Comparison of ENCODE assay signal across 19 cellular contexts in genomic region chr10:19749185-19749729, GRCh38.
DNase-seq lines count a peak whose midpoint lies in the region; TF ChIP-seq lines count a peak whose summit lies in the region.
"Had no signal": no experiment of that assay in that cellular context is flagged by ENCODE, and none has a peak within 500 bp of the region (broad histone marks: within the 10 kb centered on the region; RNA-seq: fewer than 3 reads in every experiment).

No MANE protein-coding gene starts in this region.

- no peaks in the 10 kb centered on the region for H3K36me3 ChIP-seq in hepatocyte (replicated peaks; ENCODE audit: insufficient read depth, low read depth)

- no peaks in the 10 kb centered on the region for H3K4me1 Mint-ChIP-seq in dendritic cell treated with granulocyte-macrophage colony-stimulating factor and Interleukin-4, amounts not matched to agents 40 ng/mL and 50 ng/mL, for 4 days (ENCODE audit: low read depth)
- no peaks in the 10 kb centered on the region for H3K4me1 Mint-ChIP-seq in activated CD4-positive, alpha-beta T cell treated with anti-CD3 and anti-CD28 coated beads, Interleukin-2, amount 10 ng/mL, durations not matched to agents 24 days and 14 days
- H3K4me1 Mint-ChIP-seq: activated T-helper 17 cell treated with anti-CD3 and anti-CD28 coated beads, Interleukin-2, amount 50 U/mL, for 72 hours; IgD-negative memory B cell; mesothelial cell of epicardium; stimulated activated memory B cell treated with anti-CD40 and anti-IgM and Interleukin-4, amounts not matched to agents 10 μg/mL and 1 μg/mL and 100 μg/mL, for 72 hours had no signal

- H4K20me1 ChIP-seq in hepatocyte (ENCODE audit: insufficient read depth, poor library complexity, severe bottlenecking): no peaks in the 10 kb centered on the region

- no peaks in the 10 kb centered on the region for H3K79me2 ChIP-seq in hepatocyte

- no peak for TF ChIP-seq CTCF in hepatocyte (IDR thresholded peaks at IDR 0.05; ENCODE audit: poor library complexity)

- no peaks in the 10 kb centered on the region for H3K9me3 ChIP-seq in hepatocyte (ENCODE audit: low read depth)

- no peaks in the 10 kb centered on the region for H3K27me3 ChIP-seq in hepatocyte

- peak; percentile 39 for DNase-seq in CD1c-positive myeloid dendritic cell (ENCODE audit: extremely low spot score)
- peak; percentile 65 for DNase-seq in NCI-H226
- DNase-seq in myocyte (ENCODE audit: low read depth): peak; percentile 72
- DNase-seq in SIG-M5 treated with dmso at 0.1 percent for 504 hours (lab: John Stamatoyannopoulos, UW; ENCODE audit: unreplicated experiment): no peak
- no peak for DNase-seq in hepatocyte (ENCODE audit: low spot score)
- no peak for DNase-seq in hippocampal formation (lab: John Stamatoyannopoulos, UW)
- DNase-seq in activated CD4-positive, alpha-beta T cell treated with anti-CD3 and anti-CD28 coated beads, Interleukin-2, amount 10 ng/mL, durations not matched to agents 24 days and 14 days: no peak
- DNase-seq: activated CD8-positive, alpha-beta T cell treated with anti-CD3 and anti-CD28 coated beads for 36 hours; AML-193; amygdala; dermis blood vessel endothelial cell; NCI-H1105 treated with DMSO at 0.1 percent for 48 hours; nucleus accumbens had no signal

- peak overlapping the region; percentile 24 for H3K27ac Mint-ChIP-seq in dendritic cell treated with granulocyte-macrophage colony-stimulating factor and Interleukin-4, amounts not matched to agents 40 ng/mL and 50 ng/mL, for 4 days
- no peak overlapping the region for H3K27ac Mint-ChIP-seq in activated CD4-positive, alpha-beta T cell treated with anti-CD3 and anti-CD28 coated beads, Interleukin-2, amount 10 ng/mL, durations not matched to agents 24 days and 14 days
- H3K27ac Mint-ChIP-seq: activated CD8-positive, alpha-beta T cell treated with anti-CD3 and anti-CD28 coated beads for 36 hours; activated T-helper 17 cell treated with anti-CD3 and anti-CD28 coated beads, Interleukin-2, amount 50 U/mL, for 72 hours; mesothelial cell of epicardium; stimulated activated memory B cell treated with anti-CD40 and anti-IgM and Interleukin-4, amounts not matched to agents 10 μg/mL and 1 μg/mL and 100 μg/mL, for 72 hours had no signal

- no peak overlapping the region for H2AFZ ChIP-seq in hepatocyte

- H3K27me3 Mint-ChIP-seq in dendritic cell treated with granulocyte-macrophage colony-stimulating factor and Interleukin-4, amounts not matched to agents 40 ng/mL and 50 ng/mL, for 4 days: no peaks in the 10 kb centered on the region
- H3K27me3 Mint-ChIP-seq in activated CD4-positive, alpha-beta T cell treated with anti-CD3 and anti-CD28 coated beads, Interleukin-2, amount 10 ng/mL, durations not matched to agents 24 days and 14 days: no peaks in the 10 kb centered on the region
- H3K27me3 Mint-ChIP-seq: activated CD8-positive, alpha-beta T cell treated with anti-CD3 and anti-CD28 coated beads for 36 hours; activated T-helper 17 cell treated with anti-CD3 and anti-CD28 coated beads, Interleukin-2, amount 50 U/mL, for 72 hours; IgD-negative memory B cell; stimulated activated memory B cell treated with anti-CD40 and anti-IgM and Interleukin-4, amounts not matched to agents 10 μg/mL and 1 μg/mL and 100 μg/mL, for 72 hours had no signal

- no peaks in the 10 kb centered on the region for H3K9me2 ChIP-seq in hepatocyte (replicated peaks; ENCODE audit: insufficient read depth)

- no peak overlapping the region for H3K4me3 ChIP-seq in hepatocyte
- H3K4me3 ChIP-seq: SK-N-MC had no signal

- no peak overlapping the region for H3K4me2 ChIP-seq in hepatocyte

- no peaks in the 10 kb centered on the region for H3K4me1 ChIP-seq in hepatocyte (ENCODE audit: insufficient read depth)

- no peak overlapping the region for H3K27ac ChIP-seq in hepatocyte
- H3K27ac ChIP-seq: SK-N-MC had no signal

- H3K9me3 Mint-ChIP-seq in dendritic cell treated with granulocyte-macrophage colony-stimulating factor and Interleukin-4, amounts not matched to agents 40 ng/mL and 50 ng/mL, for 4 days: no peaks in the 10 kb centered on the region
- no peaks in the 10 kb centered on the region for H3K9me3 Mint-ChIP-seq in activated CD4-positive, alpha-beta T cell treated with anti-CD3 and anti-CD28 coated beads, Interleukin-2, amount 10 ng/mL, durations not matched to agents 24 days and 14 days

- no peak overlapping the region for H3K4me3 Mint-ChIP-seq in dendritic cell treated with granulocyte-macrophage colony-stimulating factor and Interleukin-4, amounts not matched to agents 40 ng/mL and 50 ng/mL, for 4 days
- H3K4me3 Mint-ChIP-seq in activated CD4-positive, alpha-beta T cell treated with anti-CD3 and anti-CD28 coated beads, Interleukin-2, amount 10 ng/mL, durations not matched to agents 24 days and 14 days: no peak overlapping the region
- H3K4me3 Mint-ChIP-seq: activated CD8-positive, alpha-beta T cell treated with anti-CD3 and anti-CD28 coated beads for 36 hours; activated T-helper 17 cell treated with anti-CD3 and anti-CD28 coated beads, Interleukin-2, amount 50 U/mL, for 72 hours; IgD-negative memory B cell; mesothelial cell of epicardium; stimulated activated memory B cell treated with anti-CD40 and anti-IgM and Interleukin-4, amounts not matched to agents 10 μg/mL and 1 μg/mL and 100 μg/mL, for 72 hours had no signal

- intact Hi-C loops in dendritic cell treated with granulocyte-macrophage colony-stimulating factor and Interleukin-4, amounts not matched to agents 40 ng/mL and 50 ng/mL, for 4 days (cut with micrococcal nuclease): no loop called here
- intact Hi-C loops in activated CD4-positive, alpha-beta T cell treated with anti-CD3 and anti-CD28 coated beads, Interleukin-2, amount 10 ng/mL, durations not matched to agents 24 days and 14 days (cut with micrococcal nuclease): no loop called here

- H3K36me3 Mint-ChIP-seq in dendritic cell treated with granulocyte-macrophage colony-stimulating factor and Interleukin-4, amounts not matched to agents 40 ng/mL and 50 ng/mL, for 4 days (ENCODE audit: low read depth): no peaks in the 10 kb centered on the region
- H3K36me3 Mint-ChIP-seq in activated CD4-positive, alpha-beta T cell treated with anti-CD3 and anti-CD28 coated beads, Interleukin-2, amount 10 ng/mL, durations not matched to agents 24 days and 14 days (ENCODE audit: low read depth): no peaks in the 10 kb centered on the region
- H3K36me3 Mint-ChIP-seq: IgD-negative memory B cell; stimulated activated memory B cell treated with anti-CD40 and anti-IgM and Interleukin-4, amounts not matched to agents 10 μg/mL and 1 μg/mL and 100 μg/mL, for 72 hours had no signal

Comparison
In these comparisons a context has a peak if more than half of its experiments do, and no peak if none do; other contexts are left out.
1. DNase-seq: peak in CD1c-positive myeloid dendritic cell (single experiment), NCI-H226 (single experiment) and myocyte (single experiment); none in SIG-M5 treated with dmso at 0.1 percent for 504 hours (single experiment), hepatocyte (single experiment), hippocampal formation (0 of 2) and activated CD4-positive, alpha-beta T cell treated with anti-CD3 and anti-CD28 coated beads, Interleukin-2, amount 10 ng/mL, durations not matched to agents 24 days and 14 days (single experiment).